9 cellular contexts compared by ENCODE assay signal in genomic region chr9:137452761-137453642, GRCh38. TPM values are rescaled to one million over a fixed set of nuclear protein-coding genes. Genes with fewer than 3 reads are reported as not detected.
DNase-seq lines count a peak whose midpoint lies in the region; ATAC-seq, FAIRE-seq and TF ChIP-seq lines count a peak whose summit lies in the region.
"Had no signal": no experiment of that assay in that cellular context is flagged by ENCODE, and none has a peak within 500 bp of the region (broad histone marks: within the 10 kb centered on the region; RNA-seq: fewer than 3 reads in every experiment).

No MANE protein-coding gene starts in this region.

- H3K9me3 Mint-ChIP-seq in activated naive CD4-positive, alpha-beta T cell treated with anti-CD3 and anti-CD28 coated beads, Interleukin-2, amount 50 U/mL, for 72 hours, result no peaks in the 10 kb centered on the region
- no peaks in the 10 kb centered on the region for H3K9me3 Mint-ChIP-seq in activated naive CD4-positive, alpha-beta T cell treated with anti-CD3 and anti-CD28 coated beads for 36 hours
- H3K9me3 Mint-ChIP-seq in endodermal cell (no peaks in the 10 kb centered on the region), chondrocyte (ENCODE audit: low read depth) (no peaks in the 10 kb centered on the region)
- no peaks in the 10 kb centered on the region for H3K9me3 Mint-ChIP-seq in stimulated activated naive B cell treated with anti-CD40 and anti-IgM and Interleukin-4, amounts not matched to agents 10 μg/mL and 1 μg/mL and 100 μg/mL, for 72 hours

- no peaks in the 10 kb centered on the region for H3K27me3 Mint-ChIP-seq in activated naive CD4-positive, alpha-beta T cell treated with anti-CD3 and anti-CD28 coated beads for 36 hours (ENCODE audit: low read depth)
- H3K27me3 Mint-ChIP-seq in endodermal cell (ENCODE audit: insufficient read depth) (no peaks in the 10 kb centered on the region), chondrocyte (ENCODE audit: low read depth) (no peaks in the 10 kb centered on the region)
- no peaks in the 10 kb centered on the region for H3K27me3 Mint-ChIP-seq in stimulated activated naive B cell treated with anti-CD40 and anti-IgM and Interleukin-4, amounts not matched to agents 10 μg/mL and 1 μg/mL and 100 μg/mL, for 72 hours

- H3K36me3 ChIP-seq in endodermal cell (ENCODE audit: control insufficient read depth, insufficient read depth, low read length) (peaks cover 19% of the 10 kb centered on the region), muscle layer of colon (ENCODE audit: insufficient read depth, low read length) (peaks cover 11% of the 10 kb centered on the region), upper lobe of left lung (peaks cover 0 to 23% (median 10%) of the 10 kb centered on the region in 4 donors)

- TF ChIP-seq EP300 in upper lobe of left lung (IDR thresholded peaks at IDR 0.05), result no peak

- H3K27ac Mint-ChIP-seq in activated naive CD4-positive, alpha-beta T cell treated with anti-CD3 and anti-CD28 coated beads, Interleukin-2, amount 50 U/mL, for 72 hours, result no peak overlapping the region
- no peak overlapping the region for H3K27ac Mint-ChIP-seq in activated naive CD4-positive, alpha-beta T cell treated with anti-CD3 and anti-CD28 coated beads for 36 hours
- H3K27ac Mint-ChIP-seq in endodermal cell (no peak overlapping the region), chondrocyte (ENCODE audit: unreplicated experiment) (no peak overlapping the region)
- H3K27ac Mint-ChIP-seq in stimulated activated naive B cell treated with anti-CD40 and anti-IgM and Interleukin-4, amounts not matched to agents 10 μg/mL and 1 μg/mL and 100 μg/mL, for 72 hours, result no peak overlapping the region

- no peak for TF ChIP-seq POLR2A in upper lobe of left lung (IDR thresholded peaks at IDR 0.05)

- H3K4me3 ChIP-seq in endodermal cell (ENCODE audit: low read length), result no peak overlapping the region
- H3K4me3 ChIP-seq in muscle layer of colon (ENCODE audit: low read depth in 1 of 2, low read length in 2 of 2), result peak overlapping the region; percentile 54 to 66
- H3K4me3 ChIP-seq in upper lobe of left lung, result peak overlapping the region in 3 of 4 donors; percentile 45 to 64 (median 64)

- H3K27ac ChIP-seq in endodermal cell (ENCODE audit: low read depth, low read length) (no peak overlapping the region), muscle layer of colon (ENCODE audit: low read depth, low read length) (no peak overlapping the region), upper lobe of left lung (peak overlapping the region in 1 of 4 donors; percentile 26)

- H3K4me1 ChIP-seq in endodermal cell (ENCODE audit: control insufficient read depth, insufficient read depth, low read length) (peaks cover 4% of the 10 kb centered on the region), muscle layer of colon (ENCODE audit: insufficient read depth, low read length) (peaks cover 11% of the 10 kb centered on the region), upper lobe of left lung (peaks cover 11 to 28% (median 20%) of the 10 kb centered on the region in 4 donors)

- H3K4me1 Mint-ChIP-seq in activated naive CD4-positive, alpha-beta T cell treated with anti-CD3 and anti-CD28 coated beads for 36 hours (ENCODE audit: low read depth), result peaks cover 44% of the 10 kb centered on the region
- H3K4me1 Mint-ChIP-seq in endodermal cell (peaks cover 1% of the 10 kb centered on the region), chondrocyte (ENCODE audit: low read depth) (peaks cover 36% of the 10 kb centered on the region)
- H3K4me1 Mint-ChIP-seq in stimulated activated naive B cell treated with anti-CD40 and anti-IgM and Interleukin-4, amounts not matched to agents 10 μg/mL and 1 μg/mL and 100 μg/mL, for 72 hours, result peaks cover 25 to 62% of the 10 kb centered on the region in 2 donors

- no peak overlapping the region for H3K4me3 Mint-ChIP-seq in activated naive CD4-positive, alpha-beta T cell treated with anti-CD3 and anti-CD28 coated beads for 36 hours
- peak overlapping the region; percentile 53 for H3K4me3 Mint-ChIP-seq in endodermal cell
- no peak overlapping the region for H3K4me3 Mint-ChIP-seq in chondrocyte (ENCODE audit: unreplicated experiment)
- H3K4me3 Mint-ChIP-seq in stimulated activated naive B cell treated with anti-CD40 and anti-IgM and Interleukin-4, amounts not matched to agents 10 μg/mL and 1 μg/mL and 100 μg/mL, for 72 hours, result peak overlapping the region in 1 of 2 donors; percentile 75

- H3K9me3 ChIP-seq in endodermal cell (ENCODE audit: control insufficient read depth, low read length) (no peaks in the 10 kb centered on the region), muscle layer of colon (ENCODE audit: low read length) (no peaks in the 10 kb centered on the region), upper lobe of left lung (no peaks in the 10 kb centered on the region)

- no peak for FAIRE-seq in frontal cortex (lab: Jason Lieb, UNC)

- no peaks in the 10 kb centered on the region for H3K27me3 ChIP-seq in endodermal cell (ENCODE audit: control insufficient read depth, insufficient read depth, low read length, poor library complexity, severe bottlenecking)
- no peaks in the 10 kb centered on the region for H3K27me3 ChIP-seq in muscle layer of colon (ENCODE audit: control insufficient read depth in 1 of 2, insufficient read depth in 2 of 2, low read length in 2 of 2)
- H3K27me3 ChIP-seq in upper lobe of left lung, result no peaks in the 10 kb centered on the region

- 90 to 91% methylated on average over 35 to 43 of the region's 43 CpGs for WGBS in endodermal cell (ENCODE audit: insufficient coverage in 1 of 2, insufficient read length in 1 of 2), 2 experiments
- WGBS in upper lobe of left lung, 2 donors, result 80 to 98% methylated on average over 6 to 18 of the region's 43 CpGs

- TF ChIP-seq CTCF in endodermal cell (conservative IDR thresholded peaks at IDR 0.05), result no peak
- TF ChIP-seq CTCF in upper lobe of left lung (IDR thresholded peaks at IDR 0.05), result no peak
- no peak for TF ChIP-seq CTCF in chondrocyte (IDR thresholded peaks at IDR 0.05)

- peak; percentile 3 to 58 for DNase-seq in activated naive CD4-positive, alpha-beta T cell treated with anti-CD3 and anti-CD28 coated beads, Interleukin-2, amount 50 U/mL, for 72 hours (ENCODE audit: low spot score in 2 of 2)
- no peak for DNase-seq in activated naive CD4-positive, alpha-beta T cell treated with anti-CD3 and anti-CD28 coated beads for 36 hours
- DNase-seq in endodermal cell (no peak), upper lobe of left lung (peak in 1 of 2 donors; percentile 89), chondrocyte (ENCODE audit: low spot score) (no peak), frontal cortex (ENCODE audit: low spot score in 2 of 2) (no peak)
- DNase-seq in stimulated activated naive B cell treated with anti-CD40 and anti-IgM and Interleukin-4, amounts not matched to agents 10 μg/mL and 1 μg/mL and 100 μg/mL, for 72 hours, result no peak
- DNase-seq: NCI-H1092 treated with DMSO at 0.1 percent for 48 hours had no signal

- CTCF ChIA-PET in activated naive CD4-positive, alpha-beta T cell treated with anti-CD3 and anti-CD28 coated beads for 36 hours (lab: Charles Lee), result no interaction called here

- no peak for ATAC-seq in activated naive CD4-positive, alpha-beta T cell treated with anti-CD3 and anti-CD28 coated beads, Interleukin-2, amount 50 U/mL, for 72 hours
- peak in 1 of 2 donors; percentile 1 for ATAC-seq in upper lobe of left lung (ENCODE audit: low FRiP score in 2 of 2)
- no peak for ATAC-seq in stimulated activated naive B cell treated with anti-CD40 and anti-IgM and Interleukin-4, amounts not matched to agents 10 μg/mL and 1 μg/mL and 100 μg/mL, for 72 hours (replicated peaks)

- H3K9ac ChIP-seq in endodermal cell (ENCODE audit: extremely low read depth, low read length, poor library complexity, severe bottlenecking), result no peak overlapping the region
- no peak overlapping the region for H3K9ac ChIP-seq in muscle layer of colon (ENCODE audit: low read length)

- intact Hi-C loops in activated naive CD4-positive, alpha-beta T cell treated with anti-CD3 and anti-CD28 coated beads for 36 hours (cut with micrococcal nuclease), result loop anchor here (5.0 kb wide), 1 partner anchor 301 kb away; no protein-coding TSS in a partner anchor

- H3K36me3 Mint-ChIP-seq in activated naive CD4-positive, alpha-beta T cell treated with anti-CD3 and anti-CD28 coated beads, Interleukin-2, amount 50 U/mL, for 72 hours, result no peaks in the 10 kb centered on the region
- H3K36me3 Mint-ChIP-seq in activated naive CD4-positive, alpha-beta T cell treated with anti-CD3 and anti-CD28 coated beads for 36 hours (ENCODE audit: low read depth), result peaks cover 16% of the 10 kb centered on the region
- H3K36me3 Mint-ChIP-seq in endodermal cell (ENCODE audit: low read depth) (peaks cover 19% of the 10 kb centered on the region), chondrocyte (ENCODE audit: low read depth) (peaks cover 3% of the 10 kb centered on the region)
- H3K36me3 Mint-ChIP-seq in stimulated activated naive B cell treated with anti-CD40 and anti-IgM and Interleukin-4, amounts not matched to agents 10 μg/mL and 1 μg/mL and 100 μg/mL, for 72 hours, result peaks cover 25 to 45% of the 10 kb centered on the region in 2 donors

RNA-seq across cellular contexts. Expression of gene NSMF, which starts 6.1 kb away (rescaled TPM):
- 10 to 100 TPM; 12.0 to 61.3 TPM for total RNA-seq in activated naive CD4-positive, alpha-beta T cell treated with anti-CD3 and anti-CD28 coated beads, Interleukin-2, amount 50 U/mL, for 72 hours
- total RNA-seq in activated naive CD4-positive, alpha-beta T cell treated with anti-CD3 and anti-CD28 coated beads for 36 hours, result 10 to 100 TPM; 33.2 to 35.7 TPM
- total RNA-seq in endodermal cell, result 10 to 100 TPM; 58.9 to 66.0 TPM
- polyA plus RNA-seq in endodermal cell (2013, experiment 1 of 2), result 83.1 TPM
- polyA plus RNA-seq in endodermal cell (2013, experiment 2 of 2), result 72.7 TPM
- total RNA-seq in upper lobe of left lung, result 10 to 100 TPM; 20.4 to 57.6 (median 25.9) TPM
- 81.5 to 86.8 TPM (median 86.1 TPM) in 3 replicates for total RNA-seq in chondrocyte
- total RNA-seq in frontal cortex, result 33.0 TPM

RNA-seq across cellular contexts. Expression of gene ENTPD8, which starts 11.8 kb away (rescaled TPM):
- not detected for total RNA-seq in activated naive CD4-positive, alpha-beta T cell treated with anti-CD3 and anti-CD28 coated beads, Interleukin-2, amount 50 U/mL, for 72 hours
- total RNA-seq in activated naive CD4-positive, alpha-beta T cell treated with anti-CD3 and anti-CD28 coated beads for 36 hours, result not detected
- total RNA-seq in endodermal cell (under 1 TPM; 0.33 to 0.75 TPM), upper lobe of left lung (under 1 TPM in 2 of 6 donors, not detected in 4; 0.15 to 0.17 TPM), chondrocyte (0.10 TPM in 1 of 3 replicates, not detected in the others), frontal cortex (not detected)
- 0.25 TPM for polyA plus RNA-seq in endodermal cell (2013, experiment 1 of 2)
- 0.17 TPM for polyA plus RNA-seq in endodermal cell (2013, experiment 2 of 2)

RNA-seq across cellular contexts. Expression of gene NOXA1, which starts 29.8 kb away (rescaled TPM):
- 1 to 10 TPM in 1 of 2 donors, not detected in 1; 1.5 TPM for total RNA-seq in activated naive CD4-positive, alpha-beta T cell treated with anti-CD3 and anti-CD28 coated beads, Interleukin-2, amount 50 U/mL, for 72 hours
- total RNA-seq in activated naive CD4-positive, alpha-beta T cell treated with anti-CD3 and anti-CD28 coated beads for 36 hours, result 1 to 10 TPM; 1.0 to 1.2 TPM
- 1 to 10 TPM; 5.0 to 5.9 TPM for total RNA-seq in endodermal cell
- 1.9 TPM for polyA plus RNA-seq in endodermal cell (2013, experiment 1 of 2)
- polyA plus RNA-seq in endodermal cell (2013, experiment 2 of 2), result 1.2 TPM
- total RNA-seq in upper lobe of left lung, result 10 to 100 TPM in 3 of 6 donors, 1 to 10 TPM in 3; 3.3 to 34.6 (median 11.7) TPM
- total RNA-seq in chondrocyte, result 0.97 to 2.5 TPM (median 2.0 TPM) in 3 replicates
- total RNA-seq in frontal cortex, result 1.2 TPM

RNA-seq across cellular contexts. Expression of gene EXD3, which starts 30.0 kb away (rescaled TPM):
- total RNA-seq in activated naive CD4-positive, alpha-beta T cell treated with anti-CD3 and anti-CD28 coated beads, Interleukin-2, amount 50 U/mL, for 72 hours, result 10 to 100 TPM in 1 of 2 donors, 1 to 10 TPM in 1; 7.9 to 14.8 TPM
- 10 to 100 TPM; 11.2 to 12.7 TPM for total RNA-seq in activated naive CD4-positive, alpha-beta T cell treated with anti-CD3 and anti-CD28 coated beads for 36 hours
- total RNA-seq in endodermal cell, result 10 to 100 TPM; 15.5 to 31.0 TPM
- 25.5 TPM for polyA plus RNA-seq in endodermal cell (2013, experiment 1 of 2)
- polyA plus RNA-seq in endodermal cell (2013, experiment 2 of 2), result 25.1 TPM
- 100 to 1,000 TPM in 1 of 6 donors, 10 to 100 TPM in 5; 12.3 to 118 (median 24.8) TPM for total RNA-seq in upper lobe of left lung
- 10.7 to 15.7 TPM (median 11.6 TPM) in 3 replicates for total RNA-seq in chondrocyte
- total RNA-seq in frontal cortex, result 12.6 TPM

Comparison
In these comparisons a context has a peak if more than half of its experiments do, and no peak if none do; other contexts are left out.
1. DNase-seq: peak in activated naive CD4-positive, alpha-beta T cell treated with anti-CD3 and anti-CD28 coated beads, Interleukin-2, amount 50 U/mL, for 72 hours (2 of 2); none in activated naive CD4-positive, alpha-beta T cell treated with anti-CD3 and anti-CD28 coated beads for 36 hours (single experiment), endodermal cell (single experiment), chondrocyte (single experiment), frontal cortex (0 of 2) and stimulated activated naive B cell treated with anti-CD40 and anti-IgM and Interleukin-4, amounts not matched to agents 10 μg/mL and 1 μg/mL and 100 μg/mL, for 72 hours (single experiment).